In genomic region chr9:2722715-2723114, GRCh38 we compare ENCODE assay signal across 1 cellular context.
A peak's percentile ranks its signal among the peaks of the same experiment; 100 is the strongest.
TF ChIP-seq lines count a peak whose summit lies in the region.

No MANE protein-coding gene starts in this region.

TF ChIP-seq in H1, 55 proteins besides CTCF, POLR2A, EP300 and RAD21:
- no peak for TF ChIP-seq RNF2 (IDR thresholded peaks at IDR 0.05; ENCODE audit: borderline replicate concordance, low read depth, low read length, missing control alignments, poor library complexity, severe bottlenecking)
- peak; percentile 6; the same call in 1 of the 2 replicates for TF ChIP-seq ATF3 (IDR thresholded peaks at IDR 0.05; ENCODE audit: insufficient read depth, low read depth, low read length)
- TF ChIP-seq SAP30 (IDR thresholded peaks at IDR 0.05; ENCODE audit: insufficient read depth, insufficient replicate concordance, low read length): no peak
- TF ChIP-seq KDM1A (IDR thresholded peaks at IDR 0.05; ENCODE audit: borderline replicate concordance, low read length): no peak
- peak; percentile 67 for TF ChIP-seq USF2 (IDR thresholded peaks at IDR 0.05; ENCODE audit: low read length)
